ENCODE assay signal across 8 cellular contexts in genomic region chr11:85855341-85855656, GRCh38. TPM values are rescaled to one million over a fixed set of nuclear protein-coding genes. Genes with fewer than 3 reads are reported as not detected.
DNase-seq lines count a peak whose midpoint lies in the region; ATAC-seq and TF ChIP-seq lines count a peak whose summit lies in the region.

CCDC83 (plus strand) TSS chr11:85855383; CDS start chr11:85865124, 9,741 bp downstream.

- no peak within 1 kb of the TSS for H2AK5ac ChIP-seq in mesendoderm (ENCODE audit: low read length)

- no peaks in the 10 kb centered on the region for H3K79me2 ChIP-seq in mesendoderm (ENCODE audit: control insufficient read depth, insufficient read depth, low read length)

- H3K18ac ChIP-seq in mesendoderm (ENCODE audit: low read length) = peak within 1 kb of the TSS; percentile 85

- CTCF ChIA-PET in GM10248 (lab: Yijun Ruan, JAX) = interaction anchor here (0.6 to 2.8 kb wide), 53 partner anchors 8 to 1063 kb away, joined by 3 to 29 read pairs (median 4); partner anchors contain the start of gene TMEM126A

- TF ChIP-seq CTCF in GM10248 (IDR thresholded peaks at IDR 0.05; ENCODE audit: control extremely low read depth, extremely low read depth, low read depth, missing control alignments) = no peak

- H4K8ac ChIP-seq in mesendoderm (ENCODE audit: low read depth, low read length) = no peak within 1 kb of the TSS

- peak within 1 kb of the TSS; percentile 19 for H3K4ac ChIP-seq in mesendoderm (ENCODE audit: low read depth, low read length)

- no peak within 1 kb of the TSS for H2BK120ac ChIP-seq in mesendoderm (ENCODE audit: low read depth, low read length)

- no peaks in the 10 kb centered on the region for H3K27me3 ChIP-seq in mesendoderm (ENCODE audit: insufficient read depth, low read length, poor library complexity)

- H2BK15ac ChIP-seq in mesendoderm (replicated peaks; ENCODE audit: low read depth) = no peak within 1 kb of the TSS

- peak within 1 kb of the TSS; percentile 97 for H3K56ac ChIP-seq in mesendoderm (ENCODE audit: low read length)

- no peaks in the 10 kb centered on the region for H3K36me3 ChIP-seq in mesendoderm (ENCODE audit: control insufficient read depth, insufficient read depth, low read length)

- peaks cover 3% of the 10 kb centered on the region for H3K4me1 ChIP-seq in mesendoderm (ENCODE audit: control insufficient read depth, low read depth, low read length)

- peak within 1 kb of the TSS; percentile 93 for H2BK5ac ChIP-seq in mesendoderm (ENCODE audit: low read length)

- H3K79me1 ChIP-seq in mesendoderm (ENCODE audit: low read length) = no peaks in the 10 kb centered on the region

- ATAC-seq in Right ventricle myocardium superior (ENCODE audit: poor library complexity) = peak; percentile 28
- ATAC-seq in HG02588 (IDR thresholded peaks at IDR 0.05; ENCODE audit: unreplicated experiment) = no peak

- H3K4me3 ChIP-seq in mesendoderm (ENCODE audit: low read length) = peak within 1 kb of the TSS; percentile 56

- H4K5ac ChIP-seq in mesendoderm (ENCODE audit: low read length) = peak within 1 kb of the TSS; percentile 87

- POLR2A ChIA-PET in GM10248 (lab: Yijun Ruan, JAX) = no interaction called here

- H3K4me2 ChIP-seq in mesendoderm (ENCODE audit: low read length) = peak within 1 kb of the TSS; percentile 92

- H3K27ac ChIP-seq in caudate nucleus (ENCODE audit: low read depth, low read length) (peak within 1 kb of the TSS; percentile 84), mesendoderm (ENCODE audit: low read depth, low read length) (peak within 1 kb of the TSS; percentile 63)

- DNase-seq in Right ventricle myocardium superior (no peak), cardiac septum (ENCODE audit: low spot score) (no peak), caudate nucleus (lab: John Stamatoyannopoulos, UW) (peak in 4 of 61 donors; percentile 36 to 52 (median 46)), mesendoderm (peak; percentile 81), KBM-7 (no peak), GM10248 (ENCODE audit: extremely low spot score) (no peak), NCI-H748 treated with DMSO at 0.1 percent for 48 hours (lab: John Stamatoyannopoulos, UW) (no peak)

- H3K23ac ChIP-seq in mesendoderm (ENCODE audit: low read length) = no peak within 1 kb of the TSS

- WGBS in mesendoderm (ENCODE audit: extremely low coverage, insufficient coverage, low lambda C conversion rate) = no CpG with 5 or more reads among the region's 13 CpGs

- intact Hi-C loops in Right ventricle myocardium superior (cut with DNase I) (loop anchor here (5.0 kb wide), 1 partner anchor 437 kb away; no protein-coding TSS in a partner anchor), cardiac septum (cut with DNase I) (loop anchor here (5.0 to 10.0 kb wide), 6 partner anchors 87 to 970 kb away; partner anchors contain the start of genes HIKESHI and PICALM)

- H3K9ac ChIP-seq in mesendoderm (ENCODE audit: low read length) = peak within 1 kb of the TSS; percentile 95

- in situ Hi-C loops in KBM-7 (cut with MboI; ENCODE audit: low pct_unique_long_range_greater_than_20kb, low sequenced_read_pairs) = no loop called here

RNA-seq across cellular contexts. Expression of gene CCDC83, which starts in this region (rescaled TPM):
- total RNA-seq in Right ventricle myocardium superior (not detected), cardiac septum (not detected)
- polyA plus RNA-seq in mesendoderm (2013, experiment 1 of 2) = not detected
- polyA plus RNA-seq in mesendoderm (2013, experiment 2 of 2) = not detected

Comparison
In these comparisons a context has a peak if more than half of its experiments do, and no peak if none do; other contexts are left out.
1. Peak in ATAC-seq in Right ventricle myocardium superior; RNA of the gene not detected or under 1 TPM.